In genomic region chr12:24975425-24975824, GRCh38 we compare ENCODE assay signal across 35 cellular contexts. TPM values are rescaled to one million over a fixed set of nuclear protein-coding genes. Genes with fewer than 3 reads are reported as not detected.
DNase-seq lines count a peak whose midpoint lies in the region; ATAC-seq, FAIRE-seq and TF ChIP-seq lines count a peak whose summit lies in the region.
"Had no signal": no experiment of that assay in that cellular context is flagged by ENCODE, and none has a peak within 500 bp of the region (broad histone marks: within the 10 kb centered on the region; RNA-seq: fewer than 3 reads in every experiment).

No MANE protein-coding gene starts in this region.

- H3K36me3 ChIP-seq in endodermal cell (ENCODE audit: control insufficient read depth, insufficient read depth, low read length) (no peaks in the 10 kb centered on the region), kidney (ENCODE audit: control insufficient read depth in 1 of 2, insufficient read depth in 2 of 2, low read length in 2 of 2) (no peaks in the 10 kb centered on the region), testis (ENCODE audit: low read depth, missing control alignments) (no peaks in the 10 kb centered on the region)
- H3K36me3 ChIP-seq: neutrophil, prostate gland, sigmoid colon, upper lobe of left lung had no signal

- TF ChIP-seq CTCF in endodermal cell (conservative IDR thresholded peaks at IDR 0.05) (no peak), omental fat pad (IDR thresholded peaks at IDR 0.05) (no peak), dorsolateral prefrontal cortex (IDR thresholded peaks at IDR 0.05 in 54 of 56, conservative IDR thresholded peaks at IDR 0.05 in 2 of 56; ENCODE audit: low read depth in 1 of 56, partially characterized antibody in 56 of 56) (no peak), kidney (IDR thresholded peaks at IDR 0.05; ENCODE audit: borderline replicate concordance, extremely low read depth, insufficient read depth) (no peak), testis (IDR thresholded peaks at IDR 0.05) (no peak)

- ATAC-seq in omental fat pad (ENCODE audit: low FRiP score), result peak; percentile 48
- ATAC-seq: A549; activated naive CD4-positive, alpha-beta T cell treated with anti-CD3 and anti-CD28 coated beads, Interleukin-2, amount 50 U/mL, for 72 hours; effector memory CD8-positive, alpha-beta T cell; left ventricle myocardium superior; PC-3; T-helper 17 cell had no signal

- H3K4me1 ChIP-seq in endodermal cell (ENCODE audit: control insufficient read depth, insufficient read depth, low read length) (no peaks in the 10 kb centered on the region), kidney (ENCODE audit: control insufficient read depth in 1 of 2, insufficient read depth in 1 of 2, low read depth in 1 of 2, low read length in 2 of 2) (no peaks in the 10 kb centered on the region), testis (no peaks in the 10 kb centered on the region)
- H3K4me1 ChIP-seq: A549, prostate gland, upper lobe of left lung had no signal

- intact Hi-C loops in dorsolateral prefrontal cortex (cut with DNase I), result no loop called here
- intact Hi-C loops in kidney (cut with DNase I), result no loop called here
- intact Hi-C loops in testis (cut with DNase I; ENCODE audit: low total_unique reads), result no loop called here

- H3K9me3 ChIP-seq in endodermal cell (ENCODE audit: control insufficient read depth, low read length), result peaks cover 26% of the 10 kb centered on the region
- H3K9me3 ChIP-seq in kidney (ENCODE audit: control insufficient read depth in 1 of 2, low read length in 2 of 2), result no peaks in the 10 kb centered on the region
- H3K9me3 ChIP-seq in testis, result no peaks in the 10 kb centered on the region
- H3K9me3 ChIP-seq: A549, neutrophil, prostate gland, sigmoid colon, upper lobe of left lung had no signal

- no peaks in the 10 kb centered on the region for H3K27me3 Mint-ChIP-seq in endodermal cell (ENCODE audit: insufficient read depth)

- H3K27ac ChIP-seq in endodermal cell (ENCODE audit: low read depth, low read length) (peak overlapping the region; percentile 4), dorsolateral prefrontal cortex (no peak overlapping the region), kidney (ENCODE audit: low read depth in 2 of 2, low read length in 2 of 2) (no peak overlapping the region), testis (no peak overlapping the region)
- H3K27ac ChIP-seq: A549, neutrophil, prostate gland, sigmoid colon, upper lobe of left lung had no signal

- H3K4me3 ChIP-seq in endodermal cell (ENCODE audit: low read length) (no peak overlapping the region), dorsolateral prefrontal cortex (no peak overlapping the region), kidney (ENCODE audit: low read length in 2 of 2) (no peak overlapping the region), testis (no peak overlapping the region)
- H3K4me3 ChIP-seq: A549, prostate gland, sigmoid colon, upper lobe of left lung had no signal

- H3K27ac Mint-ChIP-seq in endodermal cell, result no peak overlapping the region
- H3K27ac Mint-ChIP-seq: activated naive CD4-positive, alpha-beta T cell treated with anti-CD3 and anti-CD28 coated beads, Interleukin-2, amount 50 U/mL, for 72 hours; effector memory CD8-positive, alpha-beta T cell; H9; T-helper 17 cell had no signal

- H3K27me3 ChIP-seq in endodermal cell (ENCODE audit: control insufficient read depth, insufficient read depth, low read length, poor library complexity, severe bottlenecking), result no peaks in the 10 kb centered on the region
- no peaks in the 10 kb centered on the region for H3K27me3 ChIP-seq in dorsolateral prefrontal cortex
- no peaks in the 10 kb centered on the region for H3K27me3 ChIP-seq in testis
- H3K27me3 ChIP-seq: neutrophil, sigmoid colon, upper lobe of left lung had no signal

- H3K9ac ChIP-seq in endodermal cell (ENCODE audit: extremely low read depth, low read length, poor library complexity, severe bottlenecking), result no peak overlapping the region
- H3K9ac ChIP-seq in kidney (ENCODE audit: low read length in 2 of 2), result no peak overlapping the region

- H3K4me3 Mint-ChIP-seq in endodermal cell, result no peak overlapping the region
- H3K4me3 Mint-ChIP-seq: effector memory CD8-positive, alpha-beta T cell; H9; T-helper 17 cell had no signal

- peaks cover 25% of the 10 kb centered on the region for H3K9me3 Mint-ChIP-seq in endodermal cell
- H3K9me3 Mint-ChIP-seq: effector memory CD8-positive, alpha-beta T cell had no signal

- peaks cover 13% of the 10 kb centered on the region for H3K4me1 Mint-ChIP-seq in endodermal cell
- H3K4me1 Mint-ChIP-seq: T-helper 17 cell had no signal

- FAIRE-seq in kidney (lab: Jason Lieb, UNC), result no peak
- FAIRE-seq: A549, bronchial epithelial cell, islet of Langerhans, TTC549 had no signal

- no peak for TF ChIP-seq POLR2A in testis (IDR thresholded peaks at IDR 0.05)

- DNase-seq in A172 (ENCODE audit: low spot score) (peak; percentile 5), HuH-7 (ENCODE audit: low spot score) (peak; percentile 36), endodermal cell (no peak), omental fat pad (ENCODE audit: low spot score) (no peak), KG1 (lab: John Stamatoyannopoulos, UW) (no peak), dorsolateral prefrontal cortex (no peak), kidney (no peak), testis (no peak)
- DNase-seq: activated CD4-positive, alpha-beta T cell treated with anti-CD3 and anti-CD28 coated beads, Interleukin-2, amount 50 U/mL, for 1 hour; activated CD4-positive, CD25-positive, alpha-beta regulatory T cell; activated effector memory CD4-positive, alpha-beta T cell treated with Interleukin-2 at 50 U/mL for 16 hours; activated T-cell treated with anti-CD3 and anti-CD28 coated beads, Interleukin-2, amount 50 U/mL, for 1 hour; cortex of kidney; effector memory CD8-positive, alpha-beta T cell; EL; erythroblast; foreskin fibroblast; H9; left ventricle myocardium superior; mesendoderm; NCI-H2029; NCI-H524 treated with DMSO at 0.1 percent for 48 hours; NK-92 treated with Interleukin-12 subunit alpha and Interleukin-12 subunit beta, amount 100 ng/mL, for 24 hours; PC-3; sigmoid colon; stimulated activated CD4-positive, alpha-beta T cell treated with anti-CD3 and anti-CD28 coated beads, Interleukin-4, amount 100 ng/mL, for 24 hours; T-helper 17 cell; upper lobe of left lung had no signal

- H3K36me3 Mint-ChIP-seq in endodermal cell (ENCODE audit: low read depth), result peaks cover 14% of the 10 kb centered on the region
- H3K36me3 Mint-ChIP-seq: activated naive CD4-positive, alpha-beta T cell treated with anti-CD3 and anti-CD28 coated beads, Interleukin-2, amount 50 U/mL, for 72 hours had no signal

RNA-seq across cellular contexts. Expression of gene BCAT1, which starts 26.5 kb away (rescaled TPM):
- total RNA-seq in A172 (2014; rRNA removed; shearing (Covaris generic)), result 15.8 and 32.8 TPM in 2 replicates
- 100 to 1,000 TPM in 1 of 2 donors, 10 to 100 TPM in 1; 45.0 to 141 TPM for total RNA-seq in endodermal cell
- 116 TPM for polyA plus RNA-seq in endodermal cell (2013, experiment 1 of 2)
- polyA plus RNA-seq in endodermal cell (2013, experiment 2 of 2), result 106 TPM
- 10 to 100 TPM; 33.7 to 53.4 (median 44.4) TPM for total RNA-seq in omental fat pad
- 10 to 100 TPM; 11.5 to 48.1 (median 32.6) TPM for total RNA-seq in dorsolateral prefrontal cortex
- 15.5 TPM for total RNA-seq in kidney
- 1.3 TPM for polyA plus RNA-seq in kidney (ENCODE audit: insufficient read depth, low read depth, low replicate concordance)
- total RNA-seq in testis, result 10 to 100 TPM; 34.7 to 44.2 TPM
- 30.8 TPM for polyA plus RNA-seq in testis (ENCODE audit: insufficient read depth, low read depth, low replicate concordance)
- total RNA-seq: PC-3 had no signal

Comparison
In these comparisons a context has a peak if more than half of its experiments do, and no peak if none do; other contexts are left out.
1. DNase-seq: peak in A172 (single experiment) and HuH-7 (single experiment); none in endodermal cell (single experiment), omental fat pad (single experiment), KG1 (single experiment), dorsolateral prefrontal cortex (0 of 10), kidney (single experiment) and testis (single experiment).